In the genomic region with DNA sequence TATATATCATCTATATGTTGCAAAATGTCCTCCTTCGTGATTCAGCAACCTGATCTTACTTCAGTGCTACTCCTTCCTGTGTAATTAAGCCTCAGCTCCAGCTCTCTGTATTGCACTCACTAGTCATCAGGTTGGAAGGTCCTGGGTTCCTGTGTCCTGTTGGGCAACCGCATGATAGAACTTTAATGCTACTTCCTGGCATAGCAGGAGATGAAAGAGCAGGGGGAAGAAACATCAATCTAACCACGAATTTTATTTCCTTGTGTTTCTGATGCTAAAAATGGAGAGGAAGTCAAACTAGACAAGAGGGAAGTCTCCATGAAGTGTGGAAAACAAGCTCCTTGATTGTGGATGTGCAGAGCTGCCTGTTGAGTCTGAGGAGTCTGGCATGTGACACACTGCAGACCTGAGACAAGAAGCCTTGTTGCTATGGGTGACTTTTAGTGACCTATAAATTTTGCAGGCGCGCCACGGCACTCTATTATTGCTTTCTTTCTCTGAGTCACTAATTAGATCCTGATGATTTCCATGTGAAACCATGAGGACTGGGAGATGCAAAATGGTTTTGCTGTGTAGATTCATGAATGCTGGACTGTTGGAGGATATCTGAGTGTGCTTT, we compare ENCODE assay signal across 8 cellular contexts. TPM values are rescaled to one million over a fixed set of nuclear protein-coding genes. Genes with fewer than 3 reads are reported as not detected.
DNase-seq lines count a peak whose midpoint lies in the region; ATAC-seq and TF ChIP-seq lines count a peak whose summit lies in the region.

No MANE protein-coding gene starts in this region.

- DNase-seq in COLO829 (ENCODE audit: low spot score) = peak; percentile 96
- peak; percentile 92 for DNase-seq in NCI-H526 treated with DMSO at 0.1 percent for 48 hours (lab: John Stamatoyannopoulos, UW)
- DNase-seq in cardiac fibroblast (ENCODE audit: low read depth in 2 of 2) = peak; percentile 72 to 94
- no peak for DNase-seq in activated CD8-positive, alpha-beta memory T cell treated with anti-CD3 and anti-CD28 coated beads, Interleukin-2, amount 50 U/mL, for 4 hours
- no peak for DNase-seq in NCI-H748 treated with DMSO at 0.1 percent for 48 hours (lab: John Stamatoyannopoulos, UW)

- H3K36me3 ChIP-seq in mesodermal cell (ENCODE audit: control insufficient read depth, insufficient read depth, low read length) = peaks cover 55% of the 10 kb centered on the region

- ATAC-seq in GM21423 (IDR thresholded peaks at IDR 0.05; ENCODE audit: unreplicated experiment) (no peak), GM19397 (IDR thresholded peaks at IDR 0.05; ENCODE audit: unreplicated experiment) (no peak)

- peaks cover 8% of the 10 kb centered on the region for H3K9me3 ChIP-seq in mesodermal cell (ENCODE audit: control insufficient read depth, low read length)

- 90 to 96% methylated on average over 4 to 6 of the region's 6 CpGs for WGBS in mesodermal cell (ENCODE audit: insufficient coverage in 2 of 2), 2 experiments

- H3K4me3 ChIP-seq in cardiac fibroblast (replicated peaks in 1 of 2; ENCODE audit: low read depth in 2 of 2, low read length in 2 of 2) (no peak overlapping the region), mesodermal cell (ENCODE audit: extremely low read depth, insufficient read depth, low read length, poor library complexity, severe bottlenecking) (no peak overlapping the region)

- peaks cover 5% of the 10 kb centered on the region for H3K4me1 ChIP-seq in mesodermal cell (ENCODE audit: control insufficient read depth, insufficient read depth, low read length, poor library complexity, severe bottlenecking)

- no peak for TF ChIP-seq CTCF in cardiac fibroblast (IDR thresholded peaks at IDR 0.05; ENCODE audit: low read depth, low read length)

- H3K27ac ChIP-seq in mesodermal cell (ENCODE audit: low read depth, low read length, severe bottlenecking) = peak overlapping the region; percentile 92

RNA-seq across cellular contexts. Expression of a gene that starts 25.6 kb away (rescaled TPM):
- not detected for polyA plus RNA-seq in mesodermal cell (2013, experiment 1 of 2)
- not detected for polyA plus RNA-seq in mesodermal cell (2013, experiment 2 of 2)

RNA-seq across cellular contexts. Expression of a gene that starts 27.4 kb away (rescaled TPM):
- 150 TPM for polyA plus RNA-seq in mesodermal cell (2013, experiment 1 of 2)
- 156 TPM for polyA plus RNA-seq in mesodermal cell (2013, experiment 2 of 2)

RNA-seq across cellular contexts. Expression of a gene that starts 37.0 kb away (rescaled TPM):
- polyA plus RNA-seq in mesodermal cell (2013, experiment 1 of 2) = not detected
- not detected for polyA plus RNA-seq in mesodermal cell (2013, experiment 2 of 2)

Comparison
In these comparisons a context has a peak if more than half of its experiments do, and no peak if none do; other contexts are left out.
1. DNase-seq: peak in COLO829 (single experiment), NCI-H526 treated with DMSO at 0.1 percent for 48 hours (single experiment) and cardiac fibroblast (2 of 2); none in activated CD8-positive, alpha-beta memory T cell treated with anti-CD3 and anti-CD28 coated beads, Interleukin-2, amount 50 U/mL, for 4 hours (single experiment) and NCI-H748 treated with DMSO at 0.1 percent for 48 hours (single experiment).